In the genomic region with DNA sequence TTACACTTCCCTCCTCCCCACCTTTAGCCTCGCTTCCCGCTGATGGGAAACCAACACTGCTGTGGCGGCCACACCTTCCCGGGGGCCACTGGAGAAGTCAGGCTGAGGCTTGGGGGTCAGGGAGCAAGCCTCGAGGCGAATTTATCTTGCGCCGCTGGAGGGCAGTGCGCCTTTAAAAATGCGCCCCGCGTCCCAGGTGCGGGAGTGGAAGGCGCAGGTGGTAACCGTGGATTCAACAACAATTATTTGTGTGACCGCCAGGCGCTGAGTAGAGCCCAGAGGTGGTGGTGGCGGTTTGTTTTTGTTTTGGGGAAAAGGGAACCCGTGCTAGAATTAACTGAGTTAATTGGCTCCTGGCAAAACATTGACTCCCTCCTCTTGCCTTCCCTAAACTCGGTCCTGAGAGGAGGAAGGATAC, we compare ENCODE assay signal across 8 cellular contexts. TPM values are rescaled to one million over a fixed set of nuclear protein-coding genes. Genes with fewer than 3 reads are reported as not detected.
A peak's percentile ranks its signal among the peaks of the same experiment; 100 is the strongest.
DNase-seq lines count a peak whose midpoint lies in the region; ATAC-seq and TF ChIP-seq lines count a peak whose summit lies in the region.

No MANE protein-coding gene starts in this region.

- H3K27ac Mint-ChIP-seq in activated naive CD8-positive, alpha-beta T cell = no peak overlapping the region

- TF ChIP-seq EP300 in Ishikawa (IDR thresholded peaks at IDR 0.05; ENCODE audit: borderline replicate concordance) = no peak

- DNase-seq in EH (ENCODE audit: low read depth) = peak; percentile 13
- peak; percentile 68 for DNase-seq in SK-N-DZ (ENCODE audit: low spot score)
- peak; percentile 29 for DNase-seq in hepatic stellate cell (ENCODE audit: low spot score)
- peak; percentile 43 to 60 for DNase-seq in stimulated activated CD4-positive, alpha-beta T cell treated with anti-CD3 and anti-CD28 coated beads, Interleukin-12 subunit alpha, Interleukin-12 subunit beta, amount 100 ng/mL, for 24 hours (ENCODE audit: low read depth in 2 of 2)

- no peaks in the 10 kb centered on the region for H3K9me3 Mint-ChIP-seq in activated naive CD8-positive, alpha-beta T cell (ENCODE audit: low read depth)

- ATAC-seq in HG02678 (IDR thresholded peaks at IDR 0.05; ENCODE audit: unreplicated experiment) (no peak), GM18511 (IDR thresholded peaks at IDR 0.05; ENCODE audit: unreplicated experiment) (no peak)

- no peaks in the 10 kb centered on the region for H3K36me3 Mint-ChIP-seq in activated naive CD8-positive, alpha-beta T cell

- TF ChIP-seq RAD21 in Ishikawa (IDR thresholded peaks at IDR 0.05; ENCODE audit: low read depth) = peak; percentile 90

- H3K4me1 Mint-ChIP-seq in activated naive CD8-positive, alpha-beta T cell (ENCODE audit: low read depth) = peaks cover 26% of the 10 kb centered on the region

- H3K27me3 Mint-ChIP-seq in activated naive CD8-positive, alpha-beta T cell = peaks cover 25% of the 10 kb centered on the region

- peak overlapping the region; percentile 83 for H3K4me3 Mint-ChIP-seq in activated naive CD8-positive, alpha-beta T cell

TF ChIP-seq in Ishikawa, 13 proteins besides CTCF, POLR2A, EP300 and RAD21:
- TF ChIP-seq NFIC (IDR thresholded peaks at IDR 0.05) (no peak), CREB1 (IDR thresholded peaks at IDR 0.05; ENCODE audit: low read depth) (no peak), TCF12 (IDR thresholded peaks at IDR 0.05; ENCODE audit: low read depth) (0 out of 2 replicates have a peak, but pooled peaks have one; percentile 15), CEBPB (IDR thresholded peaks at IDR 0.05) (no peak), ZBTB7A (IDR thresholded peaks at IDR 0.05; ENCODE audit: low read depth) (no peak)
- TF ChIP-seq, protein P1, sequence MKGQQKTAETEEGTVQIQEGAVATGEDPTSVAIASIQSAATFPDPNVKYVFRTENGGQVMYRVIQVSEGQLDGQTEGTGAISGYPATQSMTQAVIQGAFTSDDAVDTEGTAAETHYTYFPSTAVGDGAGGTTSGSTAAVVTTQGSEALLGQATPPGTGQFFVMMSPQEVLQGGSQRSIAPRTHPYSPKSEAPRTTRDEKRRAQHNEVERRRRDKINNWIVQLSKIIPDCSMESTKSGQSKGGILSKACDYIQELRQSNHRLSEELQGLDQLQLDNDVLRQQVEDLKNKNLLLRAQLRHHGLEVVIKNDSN (IDR thresholded peaks at IDR 0.05) = no peak

RNA-seq across cellular contexts. Expression of a gene that starts 1.1 kb away (rescaled TPM):
- not detected in 2 replicates for polyA plus RNA-seq in SK-N-DZ (2014; cell fraction: cytosol; rRNA removed)
- not detected in 2 replicates for polyA plus RNA-seq in SK-N-DZ (2014; cell fraction: nucleus; rRNA removed)

RNA-seq across cellular contexts. Expression of a gene that starts 4.5 kb away (rescaled TPM):
- 20.0 and 24.9 TPM in 2 replicates for polyA plus RNA-seq in SK-N-DZ (2014; cell fraction: cytosol; rRNA removed)
- polyA plus RNA-seq in SK-N-DZ (2014; cell fraction: nucleus; rRNA removed) = 12.4 and 20.6 TPM in 2 replicates

RNA-seq across cellular contexts. Expression of a gene that starts 56.3 kb away (rescaled TPM):
- 17.2 and 19.4 TPM in 2 replicates for polyA plus RNA-seq in SK-N-DZ (2014; cell fraction: cytosol; rRNA removed)
- polyA plus RNA-seq in SK-N-DZ (2014; cell fraction: nucleus; rRNA removed) = 17.9 and 18.9 TPM in 2 replicates

Comparison
In these comparisons a context has a peak if more than half of its experiments do, and no peak if none do; other contexts are left out.
1. DNase-seq: peak in every context shown above with its lines; median percentile 68 in SK-N-DZ; 52 in stimulated activated CD4-positive, alpha-beta T cell treated with anti-CD3 and anti-CD28 coated beads, Interleukin-12 subunit alpha, Interleukin-12 subunit beta, amount 100 ng/mL, for 24 hours; 29 in hepatic stellate cell; 13 in EH.